Comparison of ENCODE assay signal across 39 cellular contexts in genomic region chr3:14636496-14637087, GRCh38. TPM values are rescaled to one million over a fixed set of nuclear protein-coding genes. Genes with fewer than 3 reads are reported as not detected.
"Had no signal": no experiment of that assay in that cellular context is flagged by ENCODE, and none has a peak within 500 bp of the region (broad histone marks: within the 10 kb centered on the region; RNA-seq: fewer than 3 reads in every experiment).

No MANE protein-coding gene starts in this region.

- H3K4me1 Mint-ChIP-seq: activated B cell treated with CpG ODN at 0.5 μM for 24 hours; activated CD4-positive, alpha-beta T cell treated with anti-CD3 and anti-CD28 coated beads, Interleukin-2, amount 10 ng/mL, durations not matched to agents 24 days and 14 days; activated CD8-positive, alpha-beta memory T cell treated with anti-CD3 and anti-CD28 coated beads, Interleukin-2, amount 10 ng/mL, durations not matched to agents 7 days and 5 days; activated naive CD8-positive, alpha-beta T cell treated with anti-CD3 and anti-CD28 coated beads, Interleukin-2, amount 10 ng/mL, durations not matched to agents 7 days and 5 days; activated naive CD8-positive, alpha-beta T cell treated with anti-CD3 and anti-CD28 coated beads, Interleukin-2, amount 50 U/mL, for 24 hours; activated T-helper 17 cell treated with anti-CD3 and anti-CD28 coated beads, Interleukin-2, amount 50 U/mL, for 72 hours; central memory CD8-positive, alpha-beta T cell had no signal

- H3K36me3 ChIP-seq: ascending aorta, cardiac muscle cell had no signal

- H3K27ac Mint-ChIP-seq: activated B cell treated with CpG ODN at 0.5 μM for 24 hours; activated CD4-positive, alpha-beta memory T cell treated with anti-CD3 and anti-CD28 coated beads for 36 hours; activated CD4-positive, alpha-beta T cell treated with anti-CD3 and anti-CD28 coated beads, Interleukin-2, amount 10 ng/mL, durations not matched to agents 24 days and 14 days; activated CD8-positive, alpha-beta memory T cell treated with anti-CD3 and anti-CD28 coated beads, Interleukin-2, amount 10 ng/mL, durations not matched to agents 7 days and 5 days; activated CD8-positive, alpha-beta T cell treated with anti-CD3 and anti-CD28 coated beads for 36 hours; activated naive CD4-positive, alpha-beta T cell treated with anti-CD3 and anti-CD28 coated beads for 36 hours; activated naive CD8-positive, alpha-beta T cell; activated naive CD8-positive, alpha-beta T cell treated with anti-CD3 and anti-CD28 coated beads, Interleukin-2, amount 10 ng/mL, durations not matched to agents 7 days and 5 days; activated naive CD8-positive, alpha-beta T cell treated with anti-CD3 and anti-CD28 coated beads, Interleukin-2, amount 50 U/mL, for 24 hours; activated T-cell treated with anti-CD3 and anti-CD28 coated beads, Interleukin-2, amount 50 U/mL, for 72 hours; activated T-helper 1 cell treated with anti-CD3 and anti-CD28 coated beads, Interleukin-12 subunit alpha, Interleukin-12 subunit beta, Interleukin-2, Interleukin-4 antibody, amounts not matched to agents 30 ng/mL and 10 ng/mL and 1 ng/mL, durations not matched to agents 14 hours and 24 hours and 36 hours; activated T-helper 17 cell treated with anti-CD3 and anti-CD28 coated beads, Interleukin-2, amount 50 U/mL, for 72 hours; brain; T-helper 1 cell treated with Interleukin-12 subunit alpha and Interleukin-12 subunit beta and Interleukin-4 antibody, amounts not matched to agents 30 μg/mL and 1 μg/mL, for 36 hours; T-helper 2 cell treated with Interferon-gamma antibody and Interleukin-4, amounts not matched to agents 5 μg/mL and 100 μg/mL, for 36 hours had no signal

- ATAC-seq: activated CD8-positive, alpha-beta memory T cell treated with anti-CD3 and anti-CD28 coated beads, Interleukin-2, amount 10 ng/mL, durations not matched to agents 7 days and 5 days; activated CD8-positive, alpha-beta T cell treated with anti-CD3 and anti-CD28 coated beads for 36 hours; activated naive CD8-positive, alpha-beta T cell treated with anti-CD3 and anti-CD28 coated beads, Interleukin-2, amount 50 U/mL, for 24 hours; activated T-cell treated with anti-CD3 and anti-CD28 coated beads, Interleukin-2, amount 50 U/mL, for 4 hours; activated T-cell treated with anti-CD3 and anti-CD28 coated beads, Interleukin-2, amount 50 U/mL, for 72 hours; activated T-helper 17 cell treated with anti-CD3 and anti-CD28 coated beads, Interleukin-2, amount 50 U/mL, for 72 hours had no signal

- H3K27me3 ChIP-seq: ascending aorta had no signal

- H3K4me3 Mint-ChIP-seq: activated B cell treated with CpG ODN at 0.5 μM for 24 hours; activated CD4-positive, alpha-beta memory T cell treated with anti-CD3 and anti-CD28 coated beads for 36 hours; activated CD4-positive, alpha-beta T cell treated with anti-CD3 and anti-CD28 coated beads, Interleukin-2, amount 10 ng/mL, durations not matched to agents 24 days and 14 days; activated CD8-positive, alpha-beta memory T cell treated with anti-CD3 and anti-CD28 coated beads, Interleukin-2, amount 10 ng/mL, durations not matched to agents 7 days and 5 days; activated CD8-positive, alpha-beta T cell treated with anti-CD3 and anti-CD28 coated beads for 36 hours; activated naive CD4-positive, alpha-beta T cell treated with anti-CD3 and anti-CD28 coated beads for 36 hours; activated naive CD8-positive, alpha-beta T cell; activated naive CD8-positive, alpha-beta T cell treated with anti-CD3 and anti-CD28 coated beads, Interleukin-2, amount 10 ng/mL, durations not matched to agents 7 days and 5 days; activated naive CD8-positive, alpha-beta T cell treated with anti-CD3 and anti-CD28 coated beads, Interleukin-2, amount 50 U/mL, for 24 hours; activated T-cell treated with anti-CD3 and anti-CD28 coated beads, Interleukin-2, amount 50 U/mL, for 4 hours; activated T-cell treated with anti-CD3 and anti-CD28 coated beads, Interleukin-2, amount 50 U/mL, for 72 hours; activated T-helper 1 cell treated with anti-CD3 and anti-CD28 coated beads, Interleukin-12 subunit alpha, Interleukin-12 subunit beta, Interleukin-2, Interleukin-4 antibody, amounts not matched to agents 30 ng/mL and 10 ng/mL and 1 ng/mL, durations not matched to agents 14 hours and 24 hours and 36 hours; activated T-helper 17 cell treated with anti-CD3 and anti-CD28 coated beads, Interleukin-2, amount 50 U/mL, for 72 hours; brain; central memory CD8-positive, alpha-beta T cell; T-helper 1 cell treated with Interleukin-12 subunit alpha and Interleukin-12 subunit beta and Interleukin-4 antibody, amounts not matched to agents 30 μg/mL and 1 μg/mL, for 36 hours; T-helper 2 cell treated with Interferon-gamma antibody and Interleukin-4, amounts not matched to agents 5 μg/mL and 100 μg/mL, for 36 hours had no signal

- H3K9me3 Mint-ChIP-seq: activated B cell treated with CpG ODN at 0.5 μM for 24 hours; activated CD4-positive, alpha-beta memory T cell treated with anti-CD3 and anti-CD28 coated beads for 36 hours; activated CD4-positive, alpha-beta T cell treated with anti-CD3 and anti-CD28 coated beads, Interleukin-2, amount 10 ng/mL, durations not matched to agents 24 days and 14 days; activated CD8-positive, alpha-beta T cell treated with anti-CD3 and anti-CD28 coated beads for 36 hours; activated naive CD4-positive, alpha-beta T cell treated with anti-CD3 and anti-CD28 coated beads for 36 hours; activated naive CD8-positive, alpha-beta T cell treated with anti-CD3 and anti-CD28 coated beads, Interleukin-2, amount 10 ng/mL, durations not matched to agents 7 days and 5 days; activated naive CD8-positive, alpha-beta T cell treated with anti-CD3 and anti-CD28 coated beads, Interleukin-2, amount 50 U/mL, for 24 hours; activated T-cell treated with anti-CD3 and anti-CD28 coated beads, Interleukin-2, amount 50 U/mL, for 4 hours; activated T-cell treated with anti-CD3 and anti-CD28 coated beads, Interleukin-2, amount 50 U/mL, for 72 hours; activated T-helper 1 cell treated with anti-CD3 and anti-CD28 coated beads, Interleukin-12 subunit alpha, Interleukin-12 subunit beta, Interleukin-2, Interleukin-4 antibody, amounts not matched to agents 30 ng/mL and 10 ng/mL and 1 ng/mL, durations not matched to agents 14 hours and 24 hours and 36 hours; activated T-helper 17 cell treated with anti-CD3 and anti-CD28 coated beads, Interleukin-2, amount 50 U/mL, for 72 hours; central memory CD8-positive, alpha-beta T cell; T-helper 1 cell treated with Interleukin-12 subunit alpha and Interleukin-12 subunit beta and Interleukin-4 antibody, amounts not matched to agents 30 μg/mL and 1 μg/mL, for 36 hours; T-helper 2 cell treated with Interferon-gamma antibody and Interleukin-4, amounts not matched to agents 5 μg/mL and 100 μg/mL, for 36 hours had no signal

- H3K27ac ChIP-seq: ascending aorta, cardiac muscle cell, VCaP had no signal

- DNase-seq: activated B cell treated with CpG ODN at 0.5 μM for 24 hours; activated CD4-positive, alpha-beta memory T cell treated with anti-CD3 and anti-CD28 coated beads for 36 hours; activated CD4-positive, alpha-beta T cell treated with anti-CD3 and anti-CD28 coated beads for 4 hours; activated CD4-positive, alpha-beta T cell treated with anti-CD3 and anti-CD28 coated beads, Interleukin-2, amount 10 ng/mL, durations not matched to agents 24 days and 14 days; activated CD4-positive, alpha-beta T cell treated with anti-CD3 and anti-CD28 coated beads, Interleukin-2, amount 50 U/mL, for 1 hour; activated CD4-positive, alpha-beta T cell treated with anti-CD3 and anti-CD28 coated beads, Interleukin-2, amount 50 U/mL, for 4 hours; activated CD4-positive, CD25-positive, alpha-beta regulatory T cell treated with anti-CD3 and anti-CD28 coated beads, Interleukin-2, amount 50 U/mL, for 72 hours; activated CD8-positive, alpha-beta memory T cell treated with anti-CD3 and anti-CD28 coated beads, Interleukin-2, amount 10 ng/mL, durations not matched to agents 7 days and 5 days; activated CD8-positive, alpha-beta T cell treated with anti-CD3 and anti-CD28 coated beads for 36 hours; activated effector memory CD4-positive, alpha-beta T cell treated with anti-CD3 and anti-CD28 coated beads, Interleukin-2, amount 50 U/mL, for 16 hours; activated gamma-delta T cell treated with Interleukin-2 at 50 U/mL for 16 hours; activated naive CD4-positive, alpha-beta T cell; activated naive CD4-positive, alpha-beta T cell treated with anti-CD3 and anti-CD28 coated beads for 36 hours; activated naive CD4-positive, alpha-beta T cell treated with anti-CD3 and anti-CD28 coated beads, Interleukin-2, amount 50 U/mL, for 16 hours; activated naive CD8-positive, alpha-beta T cell treated with anti-CD3 and anti-CD28 coated beads, Interleukin-2, amount 10 ng/mL, durations not matched to agents 7 days and 5 days; activated naive CD8-positive, alpha-beta T cell treated with anti-CD3 and anti-CD28 coated beads, Interleukin-2, amount 50 U/mL, for 24 hours; activated T-cell treated with anti-CD3 and anti-CD28 coated beads for 4 hours; activated T-cell treated with anti-CD3 and anti-CD28 coated beads, Interleukin-2, amount 50 U/mL, for 1 hour; activated T-cell treated with anti-CD3 and anti-CD28 coated beads, Interleukin-2, amount 50 U/mL, for 4 hours; activated T-cell treated with anti-CD3 and anti-CD28 coated beads, Interleukin-2, amount 50 U/mL, for 72 hours; amygdala; anterior cingulate cortex; caudate nucleus; cerebellar nuclear complex; T-helper 1 cell; T-helper 2 cell; T-helper 9 cell had no signal

- H3K9me3 ChIP-seq: ascending aorta had no signal

- H3K36me3 Mint-ChIP-seq: activated CD4-positive, alpha-beta memory T cell treated with anti-CD3 and anti-CD28 coated beads for 36 hours; activated CD8-positive, alpha-beta memory T cell treated with anti-CD3 and anti-CD28 coated beads, Interleukin-2, amount 10 ng/mL, durations not matched to agents 7 days and 5 days; activated naive CD8-positive, alpha-beta T cell; activated naive CD8-positive, alpha-beta T cell treated with anti-CD3 and anti-CD28 coated beads, Interleukin-2, amount 10 ng/mL, durations not matched to agents 7 days and 5 days; brain had no signal

- H3K4me1 ChIP-seq: ascending aorta had no signal

- H3K4me3 ChIP-seq: ascending aorta, cardiac muscle cell had no signal

RNA-seq across cellular contexts. Expression of gene C3orf20, which starts 38.3 kb away (rescaled TPM):
- total RNA-seq: ascending aorta, chondrocyte had no signal
- polyA plus RNA-seq: adipose tissue, cardiac muscle cell had no signal
